In genomic region chr20:19789009-19789408, GRCh38 we compare ENCODE assay signal across 1 cellular context.
TF ChIP-seq lines count a peak whose summit lies in the region.

No MANE protein-coding gene starts in this region.

TF ChIP-seq in WTC11, 78 proteins besides CTCF, POLR2A, EP300 and RAD21 (continued from another document):
- TF ChIP-seq PRDM15 (CRISPR knock-in tag; IDR thresholded peaks at IDR 0.05): no peak
- TF ChIP-seq E2F5 (CRISPR knock-in tag; IDR thresholded peaks at IDR 0.05): no peak
- TF ChIP-seq ETV6 (CRISPR knock-in tag; IDR thresholded peaks at IDR 0.05): no peak
- no peak for TF ChIP-seq ZNF512 (CRISPR knock-in tag; IDR thresholded peaks at IDR 0.05; ENCODE audit: borderline replicate concordance)
- TF ChIP-seq IRF1 (CRISPR knock-in tag; IDR thresholded peaks at IDR 0.05): no peak
- TF ChIP-seq IRF2 (CRISPR knock-in tag; IDR thresholded peaks at IDR 0.05; ENCODE audit: borderline replicate concordance, low read depth): no peak
- no peak for TF ChIP-seq ZNF423 (CRISPR knock-in tag; IDR thresholded peaks at IDR 0.05)
- no peak for TF ChIP-seq ARID4B (CRISPR knock-in tag; IDR thresholded peaks at IDR 0.05; ENCODE audit: borderline replicate concordance)
